In the genomic region with DNA sequence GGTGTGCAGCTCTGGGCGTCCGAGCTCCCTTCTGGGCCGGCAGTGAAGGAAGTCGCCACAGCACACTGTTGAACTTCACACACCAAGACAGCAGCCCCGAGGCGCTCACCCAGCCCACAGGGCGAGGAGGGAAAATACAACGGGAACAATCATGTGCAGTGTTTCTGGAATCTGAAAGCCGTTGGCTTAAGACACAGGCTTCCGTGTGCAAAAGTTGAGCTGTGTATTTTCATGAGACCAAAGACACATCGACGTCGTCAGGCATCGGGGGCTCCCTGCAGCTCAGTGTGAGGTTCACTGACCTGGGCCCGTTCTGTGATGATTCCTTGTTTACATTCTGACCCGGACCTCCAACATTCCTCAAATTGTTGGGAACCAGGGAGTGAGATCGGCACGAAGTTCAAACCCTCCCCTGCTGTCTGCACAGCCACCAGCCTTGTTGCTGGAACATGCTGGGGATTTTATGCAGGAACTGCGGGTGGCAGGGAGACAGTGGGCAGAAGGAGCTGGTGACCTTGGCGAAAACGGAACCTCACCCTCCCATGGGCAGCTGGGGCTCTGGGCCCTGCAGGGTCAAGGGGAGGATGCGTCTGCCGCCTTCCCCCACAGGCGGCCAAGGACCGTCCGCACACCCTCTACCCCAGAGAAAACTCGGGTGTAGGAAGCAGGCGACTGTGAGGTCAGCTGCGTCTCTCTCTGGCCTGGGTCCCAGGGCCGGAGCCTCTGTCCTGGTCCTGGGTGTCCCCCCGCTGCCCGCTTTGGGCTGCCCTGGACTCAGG, we compare ENCODE assay signal across 1 cellular context.
TF ChIP-seq lines count a peak whose summit lies in the region.

No MANE protein-coding gene starts in this region.

TF ChIP-seq in HepG2, 621 proteins besides CTCF, POLR2A, EP300 and RAD21 (continued from another document and continues in another):
- TF ChIP-seq, protein P1, sequence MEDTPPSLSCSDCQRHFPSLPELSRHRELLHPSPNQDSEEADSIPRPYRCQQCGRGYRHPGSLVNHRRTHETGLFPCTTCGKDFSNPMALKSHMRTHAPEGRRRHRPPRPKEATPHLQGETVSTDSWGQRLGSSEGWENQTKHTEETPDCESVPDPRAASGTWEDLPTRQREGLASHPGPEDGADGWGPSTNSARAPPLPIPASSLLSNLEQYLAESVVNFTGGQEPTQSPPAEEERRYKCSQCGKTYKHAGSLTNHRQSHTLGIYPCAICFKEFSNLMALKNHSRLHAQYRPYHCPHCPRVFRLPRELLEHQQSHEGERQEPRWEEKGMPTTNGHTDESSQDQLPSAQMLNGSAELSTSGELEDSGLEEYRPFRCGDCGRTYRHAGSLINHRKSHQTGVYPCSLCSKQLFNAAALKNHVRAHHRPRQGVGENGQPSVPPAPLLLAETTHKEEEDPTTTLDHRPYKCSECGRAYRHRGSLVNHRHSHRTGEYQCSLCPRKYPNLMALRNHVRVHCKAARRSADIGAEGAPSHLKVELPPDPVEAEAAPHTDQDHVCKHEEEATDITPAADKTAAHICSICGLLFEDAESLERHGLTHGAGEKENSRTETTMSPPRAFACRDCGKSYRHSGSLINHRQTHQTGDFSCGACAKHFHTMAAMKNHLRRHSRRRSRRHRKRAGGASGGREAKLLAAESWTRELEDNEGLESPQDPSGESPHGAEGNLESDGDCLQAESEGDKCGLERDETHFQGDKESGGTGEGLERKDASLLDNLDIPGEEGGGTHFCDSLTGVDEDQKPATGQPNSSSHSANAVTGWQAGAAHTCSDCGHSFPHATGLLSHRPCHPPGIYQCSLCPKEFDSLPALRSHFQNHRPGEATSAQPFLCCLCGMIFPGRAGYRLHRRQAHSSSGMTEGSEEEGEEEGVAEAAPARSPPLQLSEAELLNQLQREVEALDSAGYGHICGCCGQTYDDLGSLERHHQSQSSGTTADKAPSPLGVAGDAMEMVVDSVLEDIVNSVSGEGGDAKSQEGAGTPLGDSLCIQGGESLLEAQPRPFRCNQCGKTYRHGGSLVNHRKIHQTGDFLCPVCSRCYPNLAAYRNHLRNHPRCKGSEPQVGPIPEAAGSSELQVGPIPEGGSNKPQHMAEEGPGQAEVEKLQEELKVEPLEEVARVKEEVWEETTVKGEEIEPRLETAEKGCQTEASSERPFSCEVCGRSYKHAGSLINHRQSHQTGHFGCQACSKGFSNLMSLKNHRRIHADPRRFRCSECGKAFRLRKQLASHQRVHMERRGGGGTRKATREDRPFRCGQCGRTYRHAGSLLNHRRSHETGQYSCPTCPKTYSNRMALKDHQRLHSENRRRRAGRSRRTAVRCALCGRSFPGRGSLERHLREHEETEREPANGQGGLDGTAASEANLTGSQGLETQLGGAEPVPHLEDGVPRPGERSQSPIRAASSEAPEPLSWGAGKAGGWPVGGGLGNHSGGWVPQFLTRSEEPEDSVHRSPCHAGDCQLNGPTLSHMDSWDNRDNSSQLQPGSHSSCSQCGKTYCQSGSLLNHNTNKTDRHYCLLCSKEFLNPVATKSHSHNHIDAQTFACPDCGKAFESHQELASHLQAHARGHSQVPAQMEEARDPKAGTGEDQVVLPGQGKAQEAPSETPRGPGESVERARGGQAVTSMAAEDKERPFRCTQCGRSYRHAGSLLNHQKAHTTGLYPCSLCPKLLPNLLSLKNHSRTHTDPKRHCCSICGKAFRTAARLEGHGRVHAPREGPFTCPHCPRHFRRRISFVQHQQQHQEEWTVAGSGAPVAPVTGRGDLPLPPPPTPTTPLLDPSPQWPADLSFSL (CRISPR knock-in tag; IDR thresholded peaks at IDR 0.05): no peak
- TF ChIP-seq ZNF33B (CRISPR knock-in tag; IDR thresholded peaks at IDR 0.05) (0 out of 2 replicates have a peak, but pooled peaks have one; percentile 67), MEIS2 (CRISPR knock-in tag; IDR thresholded peaks at IDR 0.05) (peak; percentile 71; the same call in 1 of the 2 replicates), ZBTB21 (CRISPR knock-in tag; IDR thresholded peaks at IDR 0.05) (no peak), HNRNPUL1 (IDR thresholded peaks at IDR 0.05; ENCODE audit: low read depth, low read length) (no peak), SUZ12 (IDR thresholded peaks at IDR 0.05; ENCODE audit: low read depth, low read length) (no peak), SIX4 (CRISPR knock-in tag; IDR thresholded peaks at IDR 0.05) (peak; percentile 87), MED8 (CRISPR knock-in tag; IDR thresholded peaks at IDR 0.05; ENCODE audit: insufficient replicate concordance) (peak; percentile 27), ISL2 (CRISPR knock-in tag; IDR thresholded peaks at IDR 0.05) (peak; percentile 82), HNRNPK (IDR thresholded peaks at IDR 0.05; ENCODE audit: low read depth, low read length, poor library complexity, severe bottlenecking) (no peak), ZNF335 (CRISPR knock-in tag; IDR thresholded peaks at IDR 0.05) (0 out of 2 replicates have a peak, but pooled peaks have one; percentile 86), AGO2 (optimal IDR thresholded peaks at IDR 0.05; ENCODE audit: low read depth, low read length) (no peak), ZNF768 (CRISPR knock-in tag; IDR thresholded peaks at IDR 0.05) (peak; percentile 36; the same call in 1 of the 2 replicates), DNMT1 (CRISPR knock-in tag; IDR thresholded peaks at IDR 0.05) (no peak; the same call in 1 of the 2 replicates), IRX3 (CRISPR knock-in tag; IDR thresholded peaks at IDR 0.05; ENCODE audit: borderline replicate concordance, low read depth) (peak; percentile 67; the same call in 1 of the 2 replicates), BRCA1 (CRISPR knock-in tag; IDR thresholded peaks at IDR 0.05) (peak; percentile 55; the same call in 1 of the 2 replicates), ZSCAN9 (CRISPR knock-in tag; IDR thresholded peaks at IDR 0.05; ENCODE audit: borderline replicate concordance) (peak; percentile 90), ZNF383 (CRISPR knock-in tag; IDR thresholded peaks at IDR 0.05; ENCODE audit: borderline replicate concordance) (no peak; the same call in 1 of the 2 replicates), ETV5 (CRISPR knock-in tag; IDR thresholded peaks at IDR 0.05; ENCODE audit: borderline replicate concordance) (peak; percentile 70), RFX5 (IDR thresholded peaks at IDR 0.05; ENCODE audit: low read depth, low read length) (no peak), ZNF720 (CRISPR knock-in tag; IDR thresholded peaks at IDR 0.05) (0 out of 2 replicates have a peak, but pooled peaks have one; percentile 14), ATF1 (CRISPR knock-in tag; IDR thresholded peaks at IDR 0.05) (no peak), PRPF4 (IDR thresholded peaks at IDR 0.05; ENCODE audit: low read depth, low read length, poor library complexity, severe bottlenecking) (no peak), RFXANK (CRISPR knock-in tag; IDR thresholded peaks at IDR 0.05) (0 out of 2 replicates have a peak, but pooled peaks have one; percentile 83), SAFB2 (CRISPR knock-in tag; IDR thresholded peaks at IDR 0.05; ENCODE audit: borderline replicate concordance, low read depth) (0 out of 2 replicates have a peak, but pooled peaks have one; percentile 13), SOX5 (CRISPR knock-in tag; IDR thresholded peaks at IDR 0.05; ENCODE audit: borderline replicate concordance) (peak; percentile 79), MAFK (conservative IDR thresholded peaks at IDR 0.05 in 1 of 2, IDR thresholded peaks at IDR 0.05 in 1 of 2; ENCODE audit: low read length in 2 of 2) (no peak), ZNF484 (CRISPR knock-in tag; IDR thresholded peaks at IDR 0.05; ENCODE audit: borderline replicate concordance, low read depth) (no peak)
- TF ChIP-seq, protein P2, sequence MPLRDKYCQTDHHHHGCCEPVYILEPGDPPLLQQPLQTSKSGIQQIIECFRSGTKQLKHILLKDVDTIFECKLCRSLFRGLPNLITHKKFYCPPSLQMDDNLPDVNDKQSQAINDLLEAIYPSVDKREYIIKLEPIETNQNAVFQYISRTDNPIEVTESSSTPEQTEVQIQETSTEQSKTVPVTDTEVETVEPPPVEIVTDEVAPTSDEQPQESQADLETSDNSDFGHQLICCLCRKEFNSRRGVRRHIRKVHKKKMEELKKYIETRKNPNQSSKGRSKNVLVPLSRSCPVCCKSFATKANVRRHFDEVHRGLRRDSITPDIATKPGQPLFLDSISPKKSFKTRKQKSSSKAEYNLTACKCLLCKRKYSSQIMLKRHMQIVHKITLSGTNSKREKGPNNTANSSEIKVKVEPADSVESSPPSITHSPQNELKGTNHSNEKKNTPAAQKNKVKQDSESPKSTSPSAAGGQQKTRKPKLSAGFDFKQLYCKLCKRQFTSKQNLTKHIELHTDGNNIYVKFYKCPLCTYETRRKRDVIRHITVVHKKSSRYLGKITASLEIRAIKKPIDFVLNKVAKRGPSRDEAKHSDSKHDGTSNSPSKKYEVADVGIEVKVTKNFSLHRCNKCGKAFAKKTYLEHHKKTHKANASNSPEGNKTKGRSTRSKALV (CRISPR knock-in tag; IDR thresholded peaks at IDR 0.05): peak; percentile 71
- TF ChIP-seq, protein P3, sequence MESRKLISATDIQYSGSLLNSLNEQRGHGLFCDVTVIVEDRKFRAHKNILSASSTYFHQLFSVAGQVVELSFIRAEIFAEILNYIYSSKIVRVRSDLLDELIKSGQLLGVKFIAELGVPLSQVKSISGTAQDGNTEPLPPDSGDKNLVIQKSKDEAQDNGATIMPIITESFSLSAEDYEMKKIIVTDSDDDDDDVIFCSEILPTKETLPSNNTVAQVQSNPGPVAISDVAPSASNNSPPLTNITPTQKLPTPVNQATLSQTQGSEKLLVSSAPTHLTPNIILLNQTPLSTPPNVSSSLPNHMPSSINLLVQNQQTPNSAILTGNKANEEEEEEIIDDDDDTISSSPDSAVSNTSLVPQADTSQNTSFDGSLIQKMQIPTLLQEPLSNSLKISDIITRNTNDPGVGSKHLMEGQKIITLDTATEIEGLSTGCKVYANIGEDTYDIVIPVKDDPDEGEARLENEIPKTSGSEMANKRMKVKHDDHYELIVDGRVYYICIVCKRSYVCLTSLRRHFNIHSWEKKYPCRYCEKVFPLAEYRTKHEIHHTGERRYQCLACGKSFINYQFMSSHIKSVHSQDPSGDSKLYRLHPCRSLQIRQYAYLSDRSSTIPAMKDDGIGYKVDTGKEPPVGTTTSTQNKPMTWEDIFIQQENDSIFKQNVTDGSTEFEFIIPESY (CRISPR knock-in tag; IDR thresholded peaks at IDR 0.05): 0 out of 2 replicates have a peak, but pooled peaks have one; percentile 14
- TF ChIP-seq, protein P4, sequence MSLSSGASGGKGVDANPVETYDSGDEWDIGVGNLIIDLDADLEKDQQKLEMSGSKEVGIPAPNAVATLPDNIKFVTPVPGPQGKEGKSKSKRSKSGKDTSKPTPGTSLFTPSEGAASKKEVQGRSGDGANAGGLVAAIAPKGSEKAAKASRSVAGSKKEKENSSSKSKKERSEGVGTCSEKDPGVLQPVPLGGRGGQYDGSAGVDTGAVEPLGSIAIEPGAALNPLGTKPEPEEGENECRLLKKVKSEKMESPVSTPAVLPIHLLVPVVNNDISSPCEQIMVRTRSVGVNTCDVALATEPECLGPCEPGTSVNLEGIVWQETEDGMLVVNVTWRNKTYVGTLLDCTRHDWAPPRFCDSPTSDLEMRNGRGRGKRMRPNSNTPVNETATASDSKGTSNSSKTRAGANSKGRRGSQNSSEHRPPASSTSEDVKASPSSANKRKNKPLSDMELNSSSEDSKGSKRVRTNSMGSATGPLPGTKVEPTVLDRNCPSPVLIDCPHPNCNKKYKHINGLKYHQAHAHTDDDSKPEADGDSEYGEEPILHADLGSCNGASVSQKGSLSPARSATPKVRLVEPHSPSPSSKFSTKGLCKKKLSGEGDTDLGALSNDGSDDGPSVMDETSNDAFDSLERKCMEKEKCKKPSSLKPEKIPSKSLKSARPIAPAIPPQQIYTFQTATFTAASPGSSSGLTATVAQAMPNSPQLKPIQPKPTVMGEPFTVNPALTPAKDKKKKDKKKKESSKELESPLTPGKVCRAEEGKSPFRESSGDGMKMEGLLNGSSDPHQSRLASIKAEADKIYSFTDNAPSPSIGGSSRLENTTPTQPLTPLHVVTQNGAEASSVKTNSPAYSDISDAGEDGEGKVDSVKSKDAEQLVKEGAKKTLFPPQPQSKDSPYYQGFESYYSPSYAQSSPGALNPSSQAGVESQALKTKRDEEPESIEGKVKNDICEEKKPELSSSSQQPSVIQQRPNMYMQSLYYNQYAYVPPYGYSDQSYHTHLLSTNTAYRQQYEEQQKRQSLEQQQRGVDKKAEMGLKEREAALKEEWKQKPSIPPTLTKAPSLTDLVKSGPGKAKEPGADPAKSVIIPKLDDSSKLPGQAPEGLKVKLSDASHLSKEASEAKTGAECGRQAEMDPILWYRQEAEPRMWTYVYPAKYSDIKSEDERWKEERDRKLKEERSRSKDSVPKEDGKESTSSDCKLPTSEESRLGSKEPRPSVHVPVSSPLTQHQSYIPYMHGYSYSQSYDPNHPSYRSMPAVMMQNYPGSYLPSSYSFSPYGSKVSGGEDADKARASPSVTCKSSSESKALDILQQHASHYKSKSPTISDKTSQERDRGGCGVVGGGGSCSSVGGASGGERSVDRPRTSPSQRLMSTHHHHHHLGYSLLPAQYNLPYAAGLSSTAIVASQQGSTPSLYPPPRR (CRISPR knock-in tag; IDR thresholded peaks at IDR 0.05; ENCODE audit: borderline replicate concordance): peak; percentile 92
- TF ChIP-seq, protein P5, sequence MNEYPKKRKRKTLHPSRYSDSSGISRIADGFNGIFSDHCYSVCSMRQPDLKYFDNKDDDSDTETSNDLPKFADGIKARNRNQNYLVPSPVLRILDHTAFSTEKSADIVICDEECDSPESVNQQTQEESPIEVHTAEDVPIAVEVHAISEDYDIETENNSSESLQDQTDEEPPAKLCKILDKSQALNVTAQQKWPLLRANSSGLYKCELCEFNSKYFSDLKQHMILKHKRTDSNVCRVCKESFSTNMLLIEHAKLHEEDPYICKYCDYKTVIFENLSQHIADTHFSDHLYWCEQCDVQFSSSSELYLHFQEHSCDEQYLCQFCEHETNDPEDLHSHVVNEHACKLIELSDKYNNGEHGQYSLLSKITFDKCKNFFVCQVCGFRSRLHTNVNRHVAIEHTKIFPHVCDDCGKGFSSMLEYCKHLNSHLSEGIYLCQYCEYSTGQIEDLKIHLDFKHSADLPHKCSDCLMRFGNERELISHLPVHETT (CRISPR knock-in tag; conservative IDR thresholded peaks at IDR 0.05): peak; percentile 47; the same call in 1 of the 2 replicates
- TF ChIP-seq, protein P6, sequence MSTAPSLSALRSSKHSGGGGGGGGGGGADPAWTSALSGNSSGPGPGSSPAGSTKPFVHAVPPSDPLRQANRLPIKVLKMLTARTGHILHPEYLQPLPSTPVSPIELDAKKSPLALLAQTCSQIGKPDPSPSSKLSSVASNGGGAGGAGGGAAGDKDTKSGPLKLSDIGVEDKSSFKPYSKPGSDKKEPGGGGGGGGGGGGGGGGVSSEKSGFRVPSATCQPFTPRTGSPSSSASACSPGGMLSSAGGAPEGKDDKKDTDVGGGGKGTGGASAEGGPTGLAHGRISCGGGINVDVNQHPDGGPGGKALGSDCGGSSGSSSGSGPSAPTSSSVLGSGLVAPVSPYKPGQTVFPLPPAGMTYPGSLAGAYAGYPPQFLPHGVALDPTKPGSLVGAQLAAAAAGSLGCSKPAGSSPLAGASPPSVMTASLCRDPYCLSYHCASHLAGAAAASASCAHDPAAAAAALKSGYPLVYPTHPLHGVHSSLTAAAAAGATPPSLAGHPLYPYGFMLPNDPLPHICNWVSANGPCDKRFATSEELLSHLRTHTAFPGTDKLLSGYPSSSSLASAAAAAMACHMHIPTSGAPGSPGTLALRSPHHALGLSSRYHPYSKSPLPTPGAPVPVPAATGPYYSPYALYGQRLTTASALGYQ (CRISPR knock-in tag; IDR thresholded peaks at IDR 0.05): peak; percentile 73; the same call in 1 of the 2 replicates
- TF ChIP-seq, protein P7, sequence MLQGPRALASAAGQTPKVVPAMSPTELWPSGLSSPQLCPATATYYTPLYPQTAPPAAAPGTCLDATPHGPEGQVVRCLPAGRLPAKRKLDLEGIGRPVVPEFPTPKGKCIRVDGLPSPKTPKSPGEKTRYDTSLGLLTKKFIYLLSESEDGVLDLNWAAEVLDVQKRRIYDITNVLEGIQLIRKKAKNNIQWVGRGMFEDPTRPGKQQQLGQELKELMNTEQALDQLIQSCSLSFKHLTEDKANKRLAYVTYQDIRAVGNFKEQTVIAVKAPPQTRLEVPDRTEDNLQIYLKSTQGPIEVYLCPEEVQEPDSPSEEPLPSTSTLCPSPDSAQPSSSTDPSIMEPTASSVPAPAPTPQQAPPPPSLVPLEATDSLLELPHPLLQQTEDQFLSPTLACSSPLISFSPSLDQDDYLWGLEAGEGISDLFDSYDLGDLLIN (CRISPR knock-in tag; IDR thresholded peaks at IDR 0.05; ENCODE audit: borderline replicate concordance): 0 out of 2 replicates have a peak, but pooled peaks have one; percentile 20
